In the genomic region with DNA sequence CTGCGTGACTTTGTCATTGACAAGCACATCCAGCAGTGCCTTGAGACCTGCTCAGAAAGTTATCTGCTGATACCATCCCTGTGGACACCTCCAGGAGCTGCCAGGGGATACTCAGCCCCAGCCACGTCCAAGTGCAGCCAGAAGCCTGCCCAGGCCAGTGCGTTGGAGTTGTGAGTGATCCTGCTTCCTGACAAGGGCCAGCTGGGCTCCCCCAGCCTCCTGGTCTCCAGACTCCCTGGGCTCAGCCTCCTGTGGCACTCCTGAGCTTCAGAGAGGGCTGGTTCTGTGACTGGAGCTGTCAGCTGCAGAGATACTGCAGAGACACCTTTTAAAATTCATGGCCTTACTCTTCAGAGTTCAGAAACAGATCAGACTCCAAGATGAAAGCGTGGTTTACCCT, we compare ENCODE assay signal across 21 cellular contexts.
DNase-seq lines count a peak whose midpoint lies in the region; ATAC-seq lines count a peak whose summit lies in the region.
"Had no signal": no experiment of that assay in that cellular context is flagged by ENCODE, and none has a peak within 500 bp of the region (broad histone marks: within the 10 kb centered on the region; RNA-seq: fewer than 3 reads in every experiment).

No MANE protein-coding gene starts in this region.

- CTCF ChIA-PET in activated CD4-positive, alpha-beta T cell treated with anti-CD3 and anti-CD28 coated beads, Interleukin-2, amount 10 ng/mL, durations not matched to agents 7 days and 5 days (lab: Charles Lee): interaction anchor here (1.3 kb wide), 1 partner anchor 78 kb away, joined by 3 read pairs; no protein-coding TSS in a partner anchor
- CTCF ChIA-PET in T-cell (lab: Charles Lee): no interaction called here

- H4K20me1 ChIP-seq in BLaER1 treated with 17β-estradiol and CSF1 and Interleukin-3, amounts not matched to agents 10 nM and 100 nM: no peaks in the 10 kb centered on the region

- H3K79me1 ChIP-seq in mesendoderm (ENCODE audit: low read length): no peaks in the 10 kb centered on the region

- peak overlapping the region; percentile 69 for H3K4me3 Mint-ChIP-seq in activated CD4-positive, alpha-beta T cell treated with anti-CD3 and anti-CD28 coated beads, Interleukin-2, amount 10 ng/mL, durations not matched to agents 7 days and 5 days
- H3K4me3 Mint-ChIP-seq in T-cell (peak overlapping the region in 2 of 3 donors; percentile 37 to 81), naive B cell (peak overlapping the region; percentile 10 to 93 (median 85))
- H3K4me3 Mint-ChIP-seq: brain, natural killer cell had no signal

- H2BK120ac ChIP-seq in mesendoderm (ENCODE audit: low read depth, low read length): no peak overlapping the region

- H3K9ac ChIP-seq in BLaER1 treated with 17β-estradiol and CSF1 and Interleukin-3, amounts not matched to agents 10 nM and 100 nM: no peak overlapping the region
- no peak overlapping the region for H3K9ac ChIP-seq in mesendoderm (ENCODE audit: low read length)

- no peak for DNase-seq in activated CD4-positive, alpha-beta T cell treated with anti-CD3 and anti-CD28 coated beads, Interleukin-2, amount 10 ng/mL, durations not matched to agents 7 days and 5 days
- no peak for DNase-seq in activated CD4-positive, alpha-beta T cell treated with anti-CD3 and anti-CD28 coated beads, Interleukin-2, amount 50 U/mL, for 1 hour
- DNase-seq in T-cell: no peak
- DNase-seq in naive B cell: no peak
- DNase-seq in amniotic stem cell (lab: John Stamatoyannopoulos, UW): no peak
- no peak for DNase-seq in mesendoderm
- DNase-seq: activated gamma-delta T cell, adrenal gland, cerebellar nuclear complex, esophagus squamous epithelium, natural killer cell, NCI-H1105, NCI-H2029, NCI-H2227 treated with DMSO at 0.1 percent for 48 hours, NCI-H748 treated with DMSO at 0.1 percent for 48 hours, transverse colon had no signal

- no peaks in the 10 kb centered on the region for H3K27me3 Mint-ChIP-seq in activated CD4-positive, alpha-beta T cell treated with anti-CD3 and anti-CD28 coated beads, Interleukin-2, amount 10 ng/mL, durations not matched to agents 7 days and 5 days
- no peaks in the 10 kb centered on the region for H3K27me3 Mint-ChIP-seq in T-cell
- no peaks in the 10 kb centered on the region for H3K27me3 Mint-ChIP-seq in naive B cell

- H3K4ac ChIP-seq in mesendoderm (ENCODE audit: low read depth, low read length): no peak overlapping the region

- no peak overlapping the region for H3K4me3 ChIP-seq in BLaER1 treated with 17β-estradiol and CSF1 and Interleukin-3, amounts not matched to agents 10 nM and 100 nM
- no peak overlapping the region for H3K4me3 ChIP-seq in mesendoderm (ENCODE audit: low read length)
- H3K4me3 ChIP-seq: adrenal gland, esophagus squamous epithelium, Peyer's patch, transverse colon had no signal

- H3K79me2 ChIP-seq in mesendoderm (ENCODE audit: control insufficient read depth, insufficient read depth, low read length): no peaks in the 10 kb centered on the region

- H3K23ac ChIP-seq in mesendoderm (ENCODE audit: low read length): no peak overlapping the region

- H3K4me1 Mint-ChIP-seq in activated CD4-positive, alpha-beta T cell treated with anti-CD3 and anti-CD28 coated beads, Interleukin-2, amount 10 ng/mL, durations not matched to agents 7 days and 5 days: peaks cover 52% of the 10 kb centered on the region
- H3K4me1 Mint-ChIP-seq in T-cell: peaks cover 43 to 50% (median 49%) of the 10 kb centered on the region in 3 donors
- H3K4me1 Mint-ChIP-seq in naive B cell: peaks cover 63 to 80% (median 72%) of the 10 kb centered on the region in 3 donors

- H3K27me3 ChIP-seq in BLaER1 treated with 17β-estradiol and CSF1 and Interleukin-3, amounts not matched to agents 10 nM and 100 nM: no peaks in the 10 kb centered on the region
- no peaks in the 10 kb centered on the region for H3K27me3 ChIP-seq in mesendoderm (ENCODE audit: insufficient read depth, low read length, poor library complexity)
- H3K27me3 ChIP-seq: Peyer's patch, transverse colon had no signal

- H2AK5ac ChIP-seq in mesendoderm (ENCODE audit: low read length): no peak overlapping the region

- no peak overlapping the region for H4K5ac ChIP-seq in mesendoderm (ENCODE audit: low read length)

- no peak overlapping the region for H2BK15ac ChIP-seq in mesendoderm (replicated peaks; ENCODE audit: low read depth)

- H4K8ac ChIP-seq in mesendoderm (ENCODE audit: low read depth, low read length): no peak overlapping the region

- H3K9me3 ChIP-seq in BLaER1 treated with 17β-estradiol and CSF1 and Interleukin-3, amounts not matched to agents 10 nM and 100 nM (replicated peaks in 1 of 11): peaks cover 5 to 21% (median 12%) of the 10 kb centered on the region in 11 experiments; a peak in 18 of 22 replicates
- H3K9me3 ChIP-seq: adrenal gland, esophagus squamous epithelium, Peyer's patch, transverse colon had no signal

- no peak overlapping the region for H3K18ac ChIP-seq in mesendoderm (ENCODE audit: low read length)

- H3K4me2 ChIP-seq in BLaER1 treated with 17β-estradiol and CSF1 and Interleukin-3, amounts not matched to agents 10 nM and 100 nM: peak overlapping the region in 7 of 11 experiments; percentile 4 to 97 (median 26); a peak in 9 of 22 replicates
- no peak overlapping the region for H3K4me2 ChIP-seq in mesendoderm (ENCODE audit: low read length)

- WGBS in mesendoderm (ENCODE audit: extremely low coverage, insufficient coverage, low lambda C conversion rate): no CpG with 5 or more reads among the region's 4 CpGs

- ATAC-seq in T-cell (replicated peaks in 1 of 4) (no peak), naive B cell (ENCODE audit: low read depth in 2 of 2) (no peak), HG03520 (IDR thresholded peaks at IDR 0.05; ENCODE audit: unreplicated experiment) (no peak)
- ATAC-seq: left lobe of liver, natural killer cell had no signal

- H3K36me3 Mint-ChIP-seq in activated CD4-positive, alpha-beta T cell treated with anti-CD3 and anti-CD28 coated beads, Interleukin-2, amount 10 ng/mL, durations not matched to agents 7 days and 5 days (ENCODE audit: low read depth): peaks cover 4% of the 10 kb centered on the region
- H3K36me3 Mint-ChIP-seq in T-cell: no peaks in the 10 kb centered on the region
- H3K36me3 Mint-ChIP-seq in naive B cell: peaks cover 1 to 11% of the 10 kb centered on the region in 2 donors
- H3K36me3 Mint-ChIP-seq: brain, natural killer cell had no signal

- H3K56ac ChIP-seq in mesendoderm (ENCODE audit: low read length): no peak overlapping the region

- no peaks in the 10 kb centered on the region for H3K9me3 Mint-ChIP-seq in activated CD4-positive, alpha-beta T cell treated with anti-CD3 and anti-CD28 coated beads, Interleukin-2, amount 10 ng/mL, durations not matched to agents 7 days and 5 days
- H3K9me3 Mint-ChIP-seq in T-cell (no peaks in the 10 kb centered on the region), naive B cell (peaks cover 0 to under 1% (median 0%) of the 10 kb centered on the region in 7 donors)
- H3K9me3 Mint-ChIP-seq: natural killer cell had no signal

- H3K4me1 ChIP-seq in BLaER1 treated with 17β-estradiol and CSF1 and Interleukin-3, amounts not matched to agents 10 nM and 100 nM: peaks cover 43 to 59% (median 53%) of the 10 kb centered on the region in 10 experiments
- no peaks in the 10 kb centered on the region for H3K4me1 ChIP-seq in mesendoderm (ENCODE audit: control insufficient read depth, low read depth, low read length)

- POLR2A ChIA-PET in activated CD4-positive, alpha-beta T cell treated with anti-CD3 and anti-CD28 coated beads, Interleukin-2, amount 10 ng/mL, durations not matched to agents 7 days and 5 days (lab: Charles Lee): no interaction called here
- POLR2A ChIA-PET in T-cell (lab: Charles Lee): no interaction called here

- H3K27ac Mint-ChIP-seq in activated CD4-positive, alpha-beta T cell treated with anti-CD3 and anti-CD28 coated beads, Interleukin-2, amount 10 ng/mL, durations not matched to agents 7 days and 5 days: peak overlapping the region; percentile 74
- peak overlapping the region; percentile 4 to 39 for H3K27ac Mint-ChIP-seq in T-cell
- peak overlapping the region; percentile 60 to 99 (median 98) for H3K27ac Mint-ChIP-seq in naive B cell
- H3K27ac Mint-ChIP-seq: brain had no signal

- H3K27ac ChIP-seq in BLaER1 treated with 17β-estradiol and CSF1 and Interleukin-3, amounts not matched to agents 10 nM and 100 nM: no peak overlapping the region
- no peak overlapping the region for H3K27ac ChIP-seq in mesendoderm (ENCODE audit: low read depth, low read length)
- H3K27ac ChIP-seq: adrenal gland, esophagus squamous epithelium, transverse colon had no signal

- H3K36me3 ChIP-seq in BLaER1 treated with 17β-estradiol and CSF1 and Interleukin-3, amounts not matched to agents 10 nM and 100 nM: 0 out of 22 replicates have a peak, but pooled peaks cover 0 to 4% (median 0%) of the 10 kb centered on the region in 11 experiments
- H3K36me3 ChIP-seq in mesendoderm (ENCODE audit: control insufficient read depth, insufficient read depth, low read length): no peaks in the 10 kb centered on the region
- H3K36me3 ChIP-seq: adrenal gland, esophagus squamous epithelium, Peyer's patch, transverse colon had no signal

- no peak overlapping the region for H2BK5ac ChIP-seq in mesendoderm (ENCODE audit: low read length)

Comparison
In these comparisons a context has a peak if more than half of its experiments do, and no peak if none do; other contexts are left out.
1. H3K27ac Mint-ChIP-seq: peak in every context shown above with its lines; median percentile 98 in naive B cell; 74 in activated CD4-positive, alpha-beta T cell treated with anti-CD3 and anti-CD28 coated beads, Interleukin-2, amount 10 ng/mL, durations not matched to agents 7 days and 5 days; 22 in T-cell.